ENCODE assay signal across 13 cellular contexts in genomic region chr2:25297738-25298137, GRCh38. TPM values are rescaled to one million over a fixed set of nuclear protein-coding genes. Genes with fewer than 3 reads are reported as not detected.
DNase-seq lines count a peak whose midpoint lies in the region; ATAC-seq and TF ChIP-seq lines count a peak whose summit lies in the region.
"Had no signal": no experiment of that assay in that cellular context is flagged by ENCODE, and none has a peak within 500 bp of the region (broad histone marks: within the 10 kb centered on the region; RNA-seq: fewer than 3 reads in every experiment).

No MANE protein-coding gene starts in this region.

- peaks cover 59% of the 10 kb centered on the region for H3K36me3 Mint-ChIP-seq in CD4-positive, alpha-beta T cell (ENCODE audit: low read depth)
- H3K36me3 Mint-ChIP-seq: naive B cell had no signal

- H3K4me3 Mint-ChIP-seq in CD4-positive, alpha-beta T cell, result no peak overlapping the region
- H3K4me3 Mint-ChIP-seq: brain, naive B cell had no signal

- H3K4me3 ChIP-seq in epithelial cell of esophagus (ENCODE audit: low read length), result no peak overlapping the region
- H3K4me3 ChIP-seq: left lung had no signal

- in situ Hi-C loops in G401 (cut with HindIII; ENCODE audit: low sequenced_read_pairs), result no loop called here

- CTCF ChIA-PET in CD4-positive, alpha-beta T cell (lab: Charles Lee), result no interaction called here

- DNase-seq in CD4-positive, alpha-beta T cell, result no peak
- peak; percentile 57 for DNase-seq in G401 (ENCODE audit: low spot score)
- peak; percentile 63 for DNase-seq in NCI-H69 (lab: John Stamatoyannopoulos, UW)
- DNase-seq in epithelial cell of esophagus (ENCODE audit: low read depth), result no peak
- no peak for DNase-seq in SIG-M5 (lab: John Stamatoyannopoulos, UW)
- DNase-seq: activated gamma-delta T cell treated with Interleukin-2 at 50 U/mL for 16 hours, naive B cell, NCI-H1436 had no signal

- H3K4me1 Mint-ChIP-seq in CD4-positive, alpha-beta T cell (ENCODE audit: low read depth), result peaks cover 50% of the 10 kb centered on the region

- ATAC-seq in CD4-positive, alpha-beta T cell (ENCODE audit: poor library complexity), result no peak
- ATAC-seq in HG02798 (IDR thresholded peaks at IDR 0.05; ENCODE audit: poor library complexity, unreplicated experiment) (no peak), GM21515 (IDR thresholded peaks at IDR 0.05; ENCODE audit: unreplicated experiment) (no peak)
- ATAC-seq: left lung had no signal

- no peaks in the 10 kb centered on the region for H3K9me3 ChIP-seq in CD4-positive, alpha-beta T cell (ENCODE audit: control insufficient read depth, low read length)
- H3K9me3 ChIP-seq: left lung had no signal

- no peaks in the 10 kb centered on the region for H3K27me3 ChIP-seq in CD4-positive, alpha-beta T cell (ENCODE audit: control insufficient read depth, insufficient read depth, low read length)
- H3K27me3 ChIP-seq: left lung had no signal

- TF ChIP-seq CTCF in CD4-positive, alpha-beta T cell (IDR thresholded peaks at IDR 0.05), result no peak
- peak; percentile 5 for TF ChIP-seq CTCF in epithelial cell of esophagus (IDR thresholded peaks at IDR 0.05; ENCODE audit: insufficient read depth, low read depth, low read length, missing control alignments)

- POLR2A ChIA-PET in CD4-positive, alpha-beta T cell (lab: Charles Lee), result interaction anchor here (4.2 kb wide), 1 partner anchor 25 kb away, joined by 76 read pairs; no protein-coding TSS in a partner anchor

- no peaks in the 10 kb centered on the region for H3K9me3 Mint-ChIP-seq in CD4-positive, alpha-beta T cell
- H3K9me3 Mint-ChIP-seq: brain, IgD-negative memory B cell, naive B cell had no signal

- intact Hi-C loops in CD4-positive, alpha-beta T cell (cut with DNase I, micrococcal nuclease), result no loop called here

- no peak overlapping the region for H3K27ac ChIP-seq in CD4-positive, alpha-beta T cell (ENCODE audit: low read depth, low read length)
- H3K27ac ChIP-seq: left lung had no signal

- peak overlapping the region; percentile 56 for H3K27ac Mint-ChIP-seq in CD4-positive, alpha-beta T cell

- no peaks in the 10 kb centered on the region for H3K27me3 Mint-ChIP-seq in CD4-positive, alpha-beta T cell
- H3K27me3 Mint-ChIP-seq: brain, naive B cell had no signal

RNA-seq across cellular contexts. Expression of gene DNMT3A, which starts 44.0 kb away (rescaled TPM):
- 10 to 100 TPM; 57.1 to 62.1 TPM for total RNA-seq in CD4-positive, alpha-beta T cell
- 11.5 and 11.8 TPM in 2 replicates for total RNA-seq in G401 (2014; rRNA removed; shearing (Covaris generic))

Comparison
In these comparisons a context has a peak if more than half of its experiments do, and no peak if none do; other contexts are left out.
1. DNase-seq: peak in G401 (single experiment) and NCI-H69 (single experiment); none in CD4-positive, alpha-beta T cell (0 of 10), epithelial cell of esophagus (single experiment) and SIG-M5 (single experiment).